8 cellular contexts compared by ENCODE assay signal in the genomic region with DNA sequence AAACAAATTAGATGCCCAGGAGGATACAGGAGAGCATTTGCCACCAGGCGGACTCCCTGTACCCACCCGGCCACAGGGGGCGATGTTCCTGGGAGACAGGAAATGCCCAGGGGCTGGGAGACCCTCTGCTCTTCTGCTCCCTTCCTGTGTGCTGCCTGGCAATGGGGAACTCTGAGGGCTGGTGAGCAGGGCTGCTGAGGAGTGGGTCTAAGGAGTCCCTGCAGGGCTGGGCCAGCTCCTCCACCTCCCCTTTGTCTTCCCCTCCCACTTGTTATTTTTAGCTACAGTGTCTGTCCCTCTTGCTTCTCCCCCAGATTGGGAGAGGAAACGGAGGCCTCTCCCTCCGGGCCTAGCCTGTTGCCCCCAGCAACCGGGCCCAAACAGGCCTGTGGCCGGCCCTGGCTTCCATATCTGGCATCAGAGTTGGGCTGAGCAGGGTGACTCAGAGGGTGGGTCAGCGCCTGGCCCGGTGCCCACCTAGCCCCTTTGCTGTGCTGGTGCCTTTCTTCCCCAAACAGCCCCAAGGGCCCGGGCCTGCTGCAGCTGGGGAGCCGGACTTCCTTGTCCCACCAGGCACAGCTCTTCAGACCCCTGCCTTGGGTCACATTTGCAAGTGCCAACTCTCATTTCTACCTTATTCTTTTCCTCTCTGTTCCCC. TPM values are rescaled to one million over a fixed set of nuclear protein-coding genes. Genes with fewer than 3 reads are reported as not detected.
A peak's percentile ranks its signal among the peaks of the same experiment; 100 is the strongest.
DNase-seq lines count a peak whose midpoint lies in the region; ATAC-seq lines count a peak whose summit lies in the region.

No MANE protein-coding gene starts in this region.

- no peaks in the 10 kb centered on the region for H3K9me3 Mint-ChIP-seq in T-helper 2 cell treated with Interferon-gamma antibody and Interleukin-4, amounts not matched to agents 5 μg/mL and 100 μg/mL, for 36 hours

- H3K4me1 ChIP-seq in ACC112 (ENCODE audit: control insufficient read depth, insufficient read depth, low read length, unreplicated experiment) (peaks cover 83% of the 10 kb centered on the region), Karpas-422 (ENCODE audit: low read length) (peaks cover 23% of the 10 kb centered on the region)

- peak overlapping the region; percentile 88 for H3K27ac Mint-ChIP-seq in T-helper 2 cell treated with Interferon-gamma antibody and Interleukin-4, amounts not matched to agents 5 μg/mL and 100 μg/mL, for 36 hours

- H3K36me3 Mint-ChIP-seq in T-helper 2 cell treated with Interferon-gamma antibody and Interleukin-4, amounts not matched to agents 5 μg/mL and 100 μg/mL, for 36 hours (ENCODE audit: low read depth) = peaks cover 5% of the 10 kb centered on the region

- H3K4me3 Mint-ChIP-seq in T-helper 2 cell treated with Interferon-gamma antibody and Interleukin-4, amounts not matched to agents 5 μg/mL and 100 μg/mL, for 36 hours = peak overlapping the region; percentile 70

- peak; percentile 87 for DNase-seq in Karpas-422
- peak; percentile 76 for DNase-seq in T-helper 2 cell treated with Interferon-gamma antibody and Interleukin-4, amounts not matched to agents 5 μg/mL and 100 μg/mL, for 36 hours (ENCODE audit: low spot score)
- DNase-seq in caudate nucleus (lab: John Stamatoyannopoulos, UW) = peak in 12 of 61 donors; percentile 18 to 76 (median 32)
- no peak for DNase-seq in left lobe of liver (ENCODE audit: low spot score)
- DNase-seq in stimulated activated naive CD4-positive, alpha-beta T cell treated with Interleukin-2 at 50 U/mL for 16 hours (lab: John Stamatoyannopoulos, UW) = peak; percentile 54

- peak overlapping the region; percentile 77 for H3K9ac ChIP-seq in Karpas-422 (ENCODE audit: low read length)

- peaks cover 78% of the 10 kb centered on the region for H3K4me1 Mint-ChIP-seq in T-helper 2 cell treated with Interferon-gamma antibody and Interleukin-4, amounts not matched to agents 5 μg/mL and 100 μg/mL, for 36 hours (ENCODE audit: low read depth)

- H3K4me3 ChIP-seq in ACC112 (ENCODE audit: low read depth, low read length) (peak overlapping the region; percentile 65), Karpas-422 (ENCODE audit: low read length) (peak overlapping the region; percentile 75)

- H3K36me3 ChIP-seq in ACC112 (ENCODE audit: insufficient read depth, low read length) = peaks cover 5% of the 10 kb centered on the region; the same call in 1 of the 2 replicates
- no peaks in the 10 kb centered on the region for H3K36me3 ChIP-seq in Karpas-422 (ENCODE audit: insufficient read depth, low read length)

- H3K4me2 ChIP-seq in Karpas-422 (ENCODE audit: low read depth, low read length, poor library complexity, severe bottlenecking) = peak overlapping the region; percentile 87

- H4K20me1 ChIP-seq in Karpas-422 (ENCODE audit: insufficient read depth, low read depth, low read length) = no peaks in the 10 kb centered on the region

- no peaks in the 10 kb centered on the region for H3K9me2 ChIP-seq in Karpas-422 (replicated peaks; ENCODE audit: insufficient read depth, low read length)

- H3K9me3 ChIP-seq in Karpas-422 (ENCODE audit: low read length) = no peaks in the 10 kb centered on the region

- peak; percentile 30 for ATAC-seq in GM18502 (IDR thresholded peaks at IDR 0.05; ENCODE audit: poor library complexity, unreplicated experiment)
- ATAC-seq in left lobe of liver = peak; percentile 3
- ATAC-seq in GM19023 (IDR thresholded peaks at IDR 0.05; ENCODE audit: unreplicated experiment) = no peak

- no peaks in the 10 kb centered on the region for H3K27me3 ChIP-seq in ACC112 (ENCODE audit: insufficient read depth, low read length)
- no peaks in the 10 kb centered on the region for H3K27me3 ChIP-seq in Karpas-422 (ENCODE audit: low read length)

- no peak overlapping the region for H2AFZ ChIP-seq in ACC112 (ENCODE audit: low read length, unreplicated experiment)
- H2AFZ ChIP-seq in Karpas-422 (ENCODE audit: low read length) = peak overlapping the region; percentile 55

- no peaks in the 10 kb centered on the region for H3K27me3 Mint-ChIP-seq in T-helper 2 cell treated with Interferon-gamma antibody and Interleukin-4, amounts not matched to agents 5 μg/mL and 100 μg/mL, for 36 hours (ENCODE audit: low read depth)

- H3K79me2 ChIP-seq in ACC112 (ENCODE audit: control insufficient read depth, insufficient read depth, low read length, unreplicated experiment) (peaks cover 86% of the 10 kb centered on the region), Karpas-422 (ENCODE audit: low read length) (no peaks in the 10 kb centered on the region)

- H3K27ac ChIP-seq in ACC112 (ENCODE audit: low read depth, low read length) = peak overlapping the region; percentile 99
- no peak overlapping the region for H3K27ac ChIP-seq in Karpas-422 (ENCODE audit: low read length)
- peak overlapping the region; percentile 78 for H3K27ac ChIP-seq in caudate nucleus (ENCODE audit: low read depth, low read length)

RNA-seq across cellular contexts. Expression of gene LMNA, which starts 11.7 kb away (rescaled TPM):
- 27.5 and 41.6 TPM in 2 replicates for total RNA-seq in Karpas-422 (2014; rRNA removed; shearing (Covaris generic); ENCODE audit: low replicate concordance)
- total RNA-seq in left lobe of liver = 120 TPM

RNA-seq across cellular contexts. Expression of gene SEMA4A, which starts 27.2 kb away (rescaled TPM):
- total RNA-seq in Karpas-422 (2014; rRNA removed; shearing (Covaris generic); ENCODE audit: low replicate concordance) = 46.7 and 66.7 TPM in 2 replicates
- 0.88 TPM for total RNA-seq in left lobe of liver

RNA-seq across cellular contexts. Expression of gene MEX3A, which starts 43.9 kb away (rescaled TPM):
- total RNA-seq in Karpas-422 (2014; rRNA removed; shearing (Covaris generic); ENCODE audit: low replicate concordance) = 2.3 and 2.5 TPM in 2 replicates
- total RNA-seq in left lobe of liver = 1.1 TPM

Comparison
In these comparisons a context has a peak if more than half of its experiments do, and no peak if none do; other contexts are left out.
1. RNA of gene SEMA4A, which starts 27.2 kb away (total RNA-seq): 46.7 to 66.7 TPM in Karpas-422; 0.88 TPM in left lobe of liver (single experiment); every median in the first group is over 10 times any median in the second.